In the genomic region with DNA sequence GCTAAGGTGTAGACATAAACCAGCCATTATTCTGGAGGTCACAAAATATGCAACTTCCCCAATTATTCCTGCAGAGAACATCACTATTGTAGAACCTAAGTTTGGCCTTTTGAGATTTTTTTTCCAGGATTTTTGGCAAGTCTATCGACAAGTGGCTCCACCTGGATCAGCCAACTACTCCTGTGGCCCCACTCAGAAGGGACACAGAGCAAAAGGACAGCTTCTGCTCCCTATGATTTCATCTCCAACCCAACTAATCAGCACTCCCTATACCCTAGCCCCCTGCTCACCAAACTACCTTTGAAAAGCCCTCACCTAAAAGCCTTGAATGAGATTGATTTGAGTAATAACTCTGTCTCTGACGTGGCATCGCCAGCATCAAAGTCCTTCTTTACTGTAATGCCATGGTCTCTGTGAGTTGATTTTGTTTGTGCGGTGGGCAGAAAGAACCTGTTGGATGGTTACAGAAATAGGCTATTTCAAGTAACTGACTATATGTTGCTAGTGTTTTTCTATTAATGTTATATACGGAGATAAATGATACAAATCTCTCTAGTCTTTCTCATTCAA, we compare ENCODE assay signal across 23 cellular contexts.
"Had no signal": no experiment of that assay in that cellular context is flagged by ENCODE, and none has a peak within 500 bp of the region (broad histone marks: within the 10 kb centered on the region; RNA-seq: fewer than 3 reads in every experiment).

No MANE protein-coding gene starts in this region.

- H3K27ac ChIP-seq: brain microvascular endothelial cell, esophagus muscularis mucosa, foreskin keratinocyte, heart left ventricle, left ventricle myocardium inferior had no signal

- FAIRE-seq: astrocyte, urothelium cell line had no signal

- H3K9ac ChIP-seq: neural progenitor cell had no signal

- DNase-seq: activated CD4-positive, alpha-beta memory T cell treated with anti-CD3 and anti-CD28 coated beads for 36 hours; activated CD4-positive, alpha-beta T cell treated with anti-CD3 and anti-CD28 coated beads, Interleukin-2, amount 10 ng/mL, durations not matched to agents 24 days and 14 days; activated CD4-positive, CD25-positive, alpha-beta regulatory T cell treated with anti-CD3 and anti-CD28 coated beads, Interleukin-2, amount 50 U/mL, for 72 hours; activated CD8-positive, alpha-beta memory T cell treated with anti-CD3 and anti-CD28 coated beads, Interleukin-2, amount 50 U/mL, for 4 hours; activated gamma-delta T cell treated with Interleukin-2 at 50 U/mL for 16 hours; activated naive CD4-positive, alpha-beta T cell treated with anti-CD3 and anti-CD28 coated beads, Interleukin-2, amount 50 U/mL, for 16 hours; activated T-cell treated with anti-CD3 and anti-CD28 coated beads, Interleukin-2, amount 50 U/mL, for 1 hour; amniotic stem cell; brain microvascular endothelial cell; cortex of kidney; foreskin keratinocyte; heart left ventricle; left ventricle myocardium inferior; naive thymus-derived CD4-positive, alpha-beta T cell; stimulated activated CD4-positive, alpha-beta T cell treated with anti-CD3 and anti-CD28 coated beads, Interleukin-2, amount 100 ng/mL, for 48 hours; stimulated activated naive CD4-positive, alpha-beta T cell treated with Interleukin-2 at 50 U/mL for 16 hours; T-helper 2 cell; trophoblast cell had no signal

- H3K36me3 ChIP-seq: brain microvascular endothelial cell had no signal

- H3K4me3 ChIP-seq: esophagus muscularis mucosa, heart left ventricle, left ventricle myocardium inferior, neural progenitor cell had no signal

- H3K27me3 Mint-ChIP-seq: activated CD4-positive, alpha-beta memory T cell treated with anti-CD3 and anti-CD28 coated beads for 36 hours; activated CD4-positive, alpha-beta T cell treated with anti-CD3 and anti-CD28 coated beads, Interleukin-2, amount 10 ng/mL, durations not matched to agents 24 days and 14 days; activated T-helper 17 cell treated with anti-CD3 and anti-CD28 coated beads, Interleukin-2, amount 50 U/mL, for 72 hours; naive thymus-derived CD4-positive, alpha-beta T cell had no signal

- H3K27me3 ChIP-seq: brain microvascular endothelial cell, esophagus muscularis mucosa, foreskin keratinocyte, heart left ventricle, neural progenitor cell had no signal

- H3K4me3 Mint-ChIP-seq: activated CD4-positive, alpha-beta memory T cell treated with anti-CD3 and anti-CD28 coated beads for 36 hours; activated CD4-positive, alpha-beta T cell treated with anti-CD3 and anti-CD28 coated beads, Interleukin-2, amount 10 ng/mL, durations not matched to agents 24 days and 14 days; activated T-helper 17 cell treated with anti-CD3 and anti-CD28 coated beads, Interleukin-2, amount 50 U/mL, for 72 hours; naive thymus-derived CD4-positive, alpha-beta T cell; neural progenitor cell had no signal

- H3K27ac Mint-ChIP-seq: activated CD4-positive, alpha-beta memory T cell treated with anti-CD3 and anti-CD28 coated beads for 36 hours; activated CD4-positive, alpha-beta T cell treated with anti-CD3 and anti-CD28 coated beads, Interleukin-2, amount 10 ng/mL, durations not matched to agents 24 days and 14 days; naive thymus-derived CD4-positive, alpha-beta T cell; neural progenitor cell had no signal

- ATAC-seq: activated T-helper 17 cell treated with anti-CD3 and anti-CD28 coated beads, Interleukin-2, amount 50 U/mL, for 72 hours; foreskin keratinocyte; heart left ventricle; naive thymus-derived CD4-positive, alpha-beta T cell had no signal

- H3K4me1 Mint-ChIP-seq: activated T-helper 17 cell treated with anti-CD3 and anti-CD28 coated beads, Interleukin-2, amount 50 U/mL, for 72 hours; neural progenitor cell had no signal

- H3K4me1 ChIP-seq: esophagus muscularis mucosa, foreskin keratinocyte, heart left ventricle, left ventricle myocardium inferior, neural progenitor cell had no signal
